Comparison of ENCODE assay signal across 8 cellular contexts in genomic region chr3:127589600-127590281, GRCh38. TPM values are rescaled to one million over a fixed set of nuclear protein-coding genes. Genes with fewer than 3 reads are reported as not detected.
DNase-seq lines count a peak whose midpoint lies in the region; ATAC-seq and TF ChIP-seq lines count a peak whose summit lies in the region.

No MANE protein-coding gene starts in this region.

- peaks cover 31 to 65% (median 49%) of the 10 kb centered on the region in 10 experiments for H3K4me1 ChIP-seq in BLaER1 treated with 17β-estradiol and CSF1 and Interleukin-3, amounts not matched to agents 10 nM and 100 nM

- peaks cover 0 to 33% (median 13%) of the 10 kb centered on the region in 11 experiments; a peak in 13 of 22 replicates for H3K36me3 ChIP-seq in BLaER1 treated with 17β-estradiol and CSF1 and Interleukin-3, amounts not matched to agents 10 nM and 100 nM
- peaks cover 36% of the 10 kb centered on the region for H3K36me3 ChIP-seq in MG63
- no peaks in the 10 kb centered on the region for H3K36me3 ChIP-seq in brain microvascular endothelial cell (replicated peaks)

- peak overlapping the region; percentile 79 to 99 (median 92) for H3K4me3 ChIP-seq in BLaER1 treated with 17β-estradiol and CSF1 and Interleukin-3, amounts not matched to agents 10 nM and 100 nM
- H3K4me3 ChIP-seq in MG63 (peak overlapping the region; percentile 94), brain microvascular endothelial cell (ENCODE audit: low read depth, low read length) (peak overlapping the region; percentile 77)

- H3K27me3 ChIP-seq in BLaER1 treated with 17β-estradiol and CSF1 and Interleukin-3, amounts not matched to agents 10 nM and 100 nM, result no peaks in the 10 kb centered on the region
- H3K27me3 ChIP-seq in MG63 (no peaks in the 10 kb centered on the region), brain microvascular endothelial cell (replicated peaks) (no peaks in the 10 kb centered on the region), layer of hippocampus (ENCODE audit: control insufficient read depth, insufficient read depth, low read length) (no peaks in the 10 kb centered on the region)

- in situ Hi-C loops in brain microvascular endothelial cell (cut with HindIII; ENCODE audit: low pct_ligation_motif_present, low sequenced_read_pairs), result no loop called here

- no peak for TF ChIP-seq CTCF in brain microvascular endothelial cell (IDR thresholded peaks at IDR 0.05; ENCODE audit: low read depth, low read length, missing control alignments)

- peak; percentile 9 for ATAC-seq in GM19455 (IDR thresholded peaks at IDR 0.05; ENCODE audit: unreplicated experiment)
- ATAC-seq in stimulated activated naive CD8-positive, alpha-beta T cell treated with anti-CD3 and anti-CD28 coated beads, Interleukin-15, Interleukin-2, amounts not matched to agents 100 U/mL and 50 U/mL, for 24 hours, result no peak

- peak overlapping the region; percentile 83 to 96 (median 89) for H3K27ac ChIP-seq in BLaER1 treated with 17β-estradiol and CSF1 and Interleukin-3, amounts not matched to agents 10 nM and 100 nM
- H3K27ac ChIP-seq in brain microvascular endothelial cell (peak overlapping the region; percentile 80), layer of hippocampus (ENCODE audit: low read depth, low read length) (peak overlapping the region; percentile 83)

- peak overlapping the region; percentile 86 to 100 (median 98) for H3K4me2 ChIP-seq in BLaER1 treated with 17β-estradiol and CSF1 and Interleukin-3, amounts not matched to agents 10 nM and 100 nM

- no peaks in the 10 kb centered on the region for H3K9me3 ChIP-seq in BLaER1 treated with 17β-estradiol and CSF1 and Interleukin-3, amounts not matched to agents 10 nM and 100 nM (replicated peaks in 1 of 11)
- no peaks in the 10 kb centered on the region for H3K9me3 ChIP-seq in MG63

- peak overlapping the region; percentile 87 to 97 (median 93) for H3K9ac ChIP-seq in BLaER1 treated with 17β-estradiol and CSF1 and Interleukin-3, amounts not matched to agents 10 nM and 100 nM

- DNase-seq in MG63 (no peak), brain microvascular endothelial cell (no peak), DMS79 (lab: John Stamatoyannopoulos, UW) (no peak), DMS79 treated with DMSO at 0.1 percent for 48 hours (lab: John Stamatoyannopoulos, UW) (no peak)
- DNase-seq in stimulated activated naive CD8-positive, alpha-beta T cell treated with anti-CD3 and anti-CD28 coated beads, Interleukin-15, Interleukin-2, amounts not matched to agents 100 U/mL and 50 U/mL, for 24 hours, result peak; percentile 30

- peaks cover 48 to 57% (median 55%) of the 10 kb centered on the region in 11 experiments for H4K20me1 ChIP-seq in BLaER1 treated with 17β-estradiol and CSF1 and Interleukin-3, amounts not matched to agents 10 nM and 100 nM

RNA-seq across cellular contexts. Expression of gene TPRA1, which starts 0.8 kb away (rescaled TPM):
- total RNA-seq in MG63 (2014; rRNA removed; shearing (Covaris generic); ENCODE audit: low replicate concordance), result 80.4 and 91.4 TPM in 2 replicates

RNA-seq across cellular contexts. Expression of gene MCM2, which starts 8.5 kb away (rescaled TPM):
- 152 and 177 TPM in 2 replicates for total RNA-seq in MG63 (2014; rRNA removed; shearing (Covaris generic); ENCODE audit: low replicate concordance)

RNA-seq across cellular contexts. Expression of gene PODXL2, which starts 39.2 kb away (rescaled TPM):
- total RNA-seq in MG63 (2014; rRNA removed; shearing (Covaris generic); ENCODE audit: low replicate concordance), result 70.4 and 84.7 TPM in 2 replicates
